Comparison of ENCODE assay signal across 23 cellular contexts in genomic region chr10:9684186-9684585, GRCh38.
DNase-seq lines count a peak whose midpoint lies in the region; ATAC-seq, FAIRE-seq and TF ChIP-seq lines count a peak whose summit lies in the region.
"Had no signal": no experiment of that assay in that cellular context is flagged by ENCODE, and none has a peak within 500 bp of the region (broad histone marks: within the 10 kb centered on the region; RNA-seq: fewer than 3 reads in every experiment).

No MANE protein-coding gene starts in this region.

- in situ Hi-C loops in brain microvascular endothelial cell (cut with HindIII; ENCODE audit: low pct_ligation_motif_present, low sequenced_read_pairs), result no loop called here

- H3F3A ChIP-seq in smooth muscle cell (ENCODE audit: low read depth), result peaks cover 5% of the 10 kb centered on the region

- H3K9ac ChIP-seq in smooth muscle cell (ENCODE audit: low read depth) (no peak overlapping the region), mesendoderm (ENCODE audit: low read length) (no peak overlapping the region)
- H3K9ac ChIP-seq: BLaER1, GM23248 had no signal

- intact Hi-C loops in left cardiac atrium (cut with DNase I), result no loop called here

- H3K56ac ChIP-seq in mesendoderm (ENCODE audit: low read length), result no peak overlapping the region

- no peak overlapping the region for H2BK5ac ChIP-seq in mesendoderm (ENCODE audit: low read length)

- H3K4me2 ChIP-seq in smooth muscle cell (no peak overlapping the region), mesendoderm (ENCODE audit: low read length) (no peak overlapping the region)
- H3K4me2 ChIP-seq: BLaER1 had no signal

- no peak overlapping the region for H2BK120ac ChIP-seq in mesendoderm (ENCODE audit: low read depth, low read length)

- ATAC-seq in left cardiac atrium, result no peak
- ATAC-seq: CD8-positive, alpha-beta T cell; GM12878 had no signal

- no peaks in the 10 kb centered on the region for H3K79me1 ChIP-seq in mesendoderm (ENCODE audit: low read length)

- DNase-seq in smooth muscle cell (lab: John Stamatoyannopoulos, UW; ENCODE audit: unreplicated experiment) (no peak), left cardiac atrium (no peak), brain microvascular endothelial cell (no peak), mesendoderm (no peak)
- DNase-seq: Caco-2; CD4-positive, CD25-positive, alpha-beta regulatory T cell; CD8-positive, alpha-beta T cell; DMS153; DND-41; GDM1; GM23248; H7; HCEC 1CT had no signal

- 82% methylated on average over 1 of the region's 1 CpG for WGBS in smooth muscle cell (ENCODE audit: low lambda C conversion rate)
- WGBS in mesendoderm (ENCODE audit: extremely low coverage, insufficient coverage, low lambda C conversion rate), result no CpG with 5 or more reads among the region's 1 CpG

- no peaks in the 10 kb centered on the region for H4K20me1 ChIP-seq in smooth muscle cell (ENCODE audit: low read depth)
- H4K20me1 ChIP-seq: BLaER1 had no signal

- peak overlapping the region; percentile 51 for H2AFZ ChIP-seq in smooth muscle cell (ENCODE audit: low read depth)
- H2AFZ ChIP-seq: GM23248 had no signal

- no peak overlapping the region for H3K4ac ChIP-seq in mesendoderm (ENCODE audit: low read depth, low read length)

- no peak overlapping the region for H2AK5ac ChIP-seq in mesendoderm (ENCODE audit: low read length)

- TF ChIP-seq CTCF in smooth muscle cell (IDR thresholded peaks at IDR 0.05; ENCODE audit: borderline replicate concordance, insufficient read depth, poor library complexity, severe bottlenecking) (no peak), brain microvascular endothelial cell (IDR thresholded peaks at IDR 0.05; ENCODE audit: low read depth, low read length, missing control alignments) (no peak)

- peaks cover 4% of the 10 kb centered on the region for H3K9me3 ChIP-seq in smooth muscle cell (replicated peaks; ENCODE audit: low read depth)

- H4K8ac ChIP-seq in mesendoderm (ENCODE audit: low read depth, low read length), result no peak overlapping the region

- FAIRE-seq in G401.6 (lab: Jason Lieb, UNC) (peak; percentile 72), colon (lab: Jason Lieb, UNC) (peak; percentile 55), islet of Langerhans (lab: Jason Lieb, UNC) (peak; percentile 58)
- FAIRE-seq: A204.1, GM12878, GM18507, H1 had no signal

- no peak overlapping the region for H3K18ac ChIP-seq in mesendoderm (ENCODE audit: low read length)

- peaks cover 7% of the 10 kb centered on the region for H3K4me1 ChIP-seq in smooth muscle cell (ENCODE audit: low read depth)
- H3K4me1 ChIP-seq in mesendoderm (ENCODE audit: control insufficient read depth, low read depth, low read length), result no peaks in the 10 kb centered on the region
- H3K4me1 ChIP-seq: BLaER1, Caco-2 had no signal

- H3K4me3 ChIP-seq in smooth muscle cell, result no peak overlapping the region
- H3K4me3 ChIP-seq in brain microvascular endothelial cell (ENCODE audit: low read depth, low read length), result no peak overlapping the region
- H3K4me3 ChIP-seq in mesendoderm (ENCODE audit: low read length), result no peak overlapping the region
- H3K4me3 ChIP-seq: BLaER1, GM12878, GM23248 had no signal

- H4K5ac ChIP-seq in mesendoderm (ENCODE audit: low read length), result no peak overlapping the region

- H3K36me3 ChIP-seq in smooth muscle cell (ENCODE audit: low read depth), result no peaks in the 10 kb centered on the region
- H3K36me3 ChIP-seq in brain microvascular endothelial cell (replicated peaks), result no peaks in the 10 kb centered on the region
- no peaks in the 10 kb centered on the region for H3K36me3 ChIP-seq in mesendoderm (ENCODE audit: control insufficient read depth, insufficient read depth, low read length)
- H3K36me3 ChIP-seq: BLaER1 had no signal

- no peaks in the 10 kb centered on the region for H3K79me2 ChIP-seq in smooth muscle cell (ENCODE audit: low read depth)
- no peaks in the 10 kb centered on the region for H3K79me2 ChIP-seq in mesendoderm (ENCODE audit: control insufficient read depth, insufficient read depth, low read length)

- H3K27me3 ChIP-seq in smooth muscle cell (ENCODE audit: low read depth) (no peaks in the 10 kb centered on the region), brain microvascular endothelial cell (replicated peaks) (no peaks in the 10 kb centered on the region), mesendoderm (ENCODE audit: insufficient read depth, low read length, poor library complexity) (no peaks in the 10 kb centered on the region)
- H3K27me3 ChIP-seq: BLaER1 had no signal

- no peak overlapping the region for H2BK15ac ChIP-seq in mesendoderm (replicated peaks; ENCODE audit: low read depth)

- H3K23ac ChIP-seq in mesendoderm (ENCODE audit: low read length), result no peak overlapping the region

- peak overlapping the region; percentile 46 for H3K27ac ChIP-seq in smooth muscle cell (ENCODE audit: low read depth)
- H3K27ac ChIP-seq in brain microvascular endothelial cell, result no peak overlapping the region
- H3K27ac ChIP-seq in mesendoderm (ENCODE audit: low read depth, low read length), result no peak overlapping the region
- H3K27ac ChIP-seq: 22Rv1, BLaER1, C4-2B, GM23248 had no signal
